Comparison of ENCODE assay signal across 29 cellular contexts in genomic region chr4:147964519-147964918, GRCh38.
"Had no signal": no experiment of that assay in that cellular context is flagged by ENCODE, and none has a peak within 500 bp of the region (broad histone marks: within the 10 kb centered on the region; RNA-seq: fewer than 3 reads in every experiment).

No MANE protein-coding gene starts in this region.

- H3K27ac Mint-ChIP-seq: activated CD4-positive, alpha-beta T cell treated with anti-CD3 and anti-CD28 coated beads for 36 hours; activated CD8-positive, alpha-beta memory T cell treated with anti-CD3 and anti-CD28 coated beads, Interleukin-2, amount 10 ng/mL, durations not matched to agents 7 days and 5 days; activated CD8-positive, alpha-beta T cell treated with anti-CD3 and anti-CD28 coated beads, Interleukin-2, amount 10 ng/mL, durations not matched to agents 7 days and 5 days; activated naive CD8-positive, alpha-beta T cell treated with anti-CD3 and anti-CD28 coated beads for 36 hours; brain; immature natural killer cell; stimulated activated memory B cell treated with anti-CD40 and anti-IgM and Interleukin-4, amounts not matched to agents 10 μg/mL and 1 μg/mL and 100 μg/mL, for 72 hours; stimulated activated naive CD8-positive, alpha-beta T cell treated with anti-CD3 and anti-CD28 coated beads, Interleukin-15, amount 100 ng/mL, for 72 hours; T-helper 2 cell treated with Interferon-gamma antibody and Interleukin-4, amounts not matched to agents 5 μg/mL and 100 μg/mL, for 36 hours had no signal

- H3K9me3 Mint-ChIP-seq: activated naive CD8-positive, alpha-beta T cell treated with anti-CD3 and anti-CD28 coated beads for 36 hours; brain; immature natural killer cell; naive thymus-derived CD8-positive, alpha-beta T cell; stimulated activated memory B cell treated with anti-CD40 and anti-IgM and Interleukin-4, amounts not matched to agents 10 μg/mL and 1 μg/mL and 100 μg/mL, for 72 hours; T-helper 2 cell treated with Interferon-gamma antibody and Interleukin-4, amounts not matched to agents 5 μg/mL and 100 μg/mL, for 36 hours had no signal

- H3K27me3 Mint-ChIP-seq: activated CD4-positive, alpha-beta T cell treated with anti-CD3 and anti-CD28 coated beads for 36 hours; activated CD8-positive, alpha-beta memory T cell treated with anti-CD3 and anti-CD28 coated beads, Interleukin-2, amount 10 ng/mL, durations not matched to agents 7 days and 5 days; activated naive CD8-positive, alpha-beta T cell treated with anti-CD3 and anti-CD28 coated beads for 36 hours; naive thymus-derived CD8-positive, alpha-beta T cell; stimulated activated memory B cell treated with anti-CD40 and anti-IgM and Interleukin-4, amounts not matched to agents 10 μg/mL and 1 μg/mL and 100 μg/mL, for 72 hours; stimulated activated naive CD8-positive, alpha-beta T cell treated with anti-CD3 and anti-CD28 coated beads, Interleukin-15, amount 100 ng/mL, for 72 hours had no signal

- H3K4me3 Mint-ChIP-seq: activated CD4-positive, alpha-beta T cell treated with anti-CD3 and anti-CD28 coated beads for 36 hours; activated CD8-positive, alpha-beta memory T cell treated with anti-CD3 and anti-CD28 coated beads, Interleukin-2, amount 10 ng/mL, durations not matched to agents 7 days and 5 days; activated CD8-positive, alpha-beta T cell treated with anti-CD3 and anti-CD28 coated beads, Interleukin-2, amount 10 ng/mL, durations not matched to agents 7 days and 5 days; activated naive CD8-positive, alpha-beta T cell treated with anti-CD3 and anti-CD28 coated beads for 36 hours; brain; immature natural killer cell; naive thymus-derived CD8-positive, alpha-beta T cell; stimulated activated memory B cell treated with anti-CD40 and anti-IgM and Interleukin-4, amounts not matched to agents 10 μg/mL and 1 μg/mL and 100 μg/mL, for 72 hours; stimulated activated naive CD8-positive, alpha-beta T cell treated with anti-CD3 and anti-CD28 coated beads, Interleukin-15, amount 100 ng/mL, for 72 hours; T-helper 2 cell treated with Interferon-gamma antibody and Interleukin-4, amounts not matched to agents 5 μg/mL and 100 μg/mL, for 36 hours had no signal

- H3K4me1 ChIP-seq: right lobe of liver, upper lobe of right lung had no signal

- H3K36me3 ChIP-seq: right lobe of liver had no signal

- H3K27ac ChIP-seq: adrenal gland, ascending aorta, epithelial cell of prostate, right lobe of liver, upper lobe of right lung had no signal

- H3K36me3 Mint-ChIP-seq: brain; stimulated activated memory B cell treated with anti-CD40 and anti-IgM and Interleukin-4, amounts not matched to agents 10 μg/mL and 1 μg/mL and 100 μg/mL, for 72 hours had no signal

- DNase-seq: activated CD4-positive, alpha-beta T cell treated with anti-CD3 and anti-CD28 coated beads for 36 hours; activated CD4-positive, CD25-positive, alpha-beta regulatory T cell; activated CD8-positive, alpha-beta memory T cell treated with anti-CD3 and anti-CD28 coated beads, Interleukin-2, amount 10 ng/mL, durations not matched to agents 7 days and 5 days; activated CD8-positive, alpha-beta T cell treated with anti-CD3 and anti-CD28 coated beads, Interleukin-2, amount 10 ng/mL, durations not matched to agents 7 days and 5 days; activated effector memory CD4-positive, alpha-beta T cell treated with Interleukin-2 at 50 U/mL for 16 hours; activated naive CD4-positive, alpha-beta T cell treated with Interleukin-2 at 50 U/mL for 16 hours; activated naive CD8-positive, alpha-beta T cell treated with anti-CD3 and anti-CD28 coated beads for 36 hours; adrenal gland; dermis blood vessel endothelial cell; effector CD4-positive, alpha-beta T cell; esophagus squamous epithelium; head of caudate nucleus; hypothalamus; immature natural killer cell; kidney; naive thymus-derived CD8-positive, alpha-beta T cell; right lobe of liver; stimulated activated CD4-positive, alpha-beta T cell treated with anti-CD3 and anti-CD28 coated beads, Interleukin-4, amount 100 ng/mL, for 4 hours; stimulated activated CD8-positive, alpha-beta memory T cell treated with anti-CD3 and anti-CD28 coated beads, Interleukin-4, amount 100 ng/mL, for 48 hours; stimulated activated naive CD8-positive, alpha-beta T cell treated with anti-CD3 and anti-CD28 coated beads, Interleukin-15, amount 100 ng/mL, for 72 hours; substantia nigra; T-helper 1 cell; upper lobe of right lung had no signal

- H3K4me1 Mint-ChIP-seq: activated CD4-positive, alpha-beta T cell treated with anti-CD3 and anti-CD28 coated beads for 36 hours; activated CD8-positive, alpha-beta memory T cell treated with anti-CD3 and anti-CD28 coated beads, Interleukin-2, amount 10 ng/mL, durations not matched to agents 7 days and 5 days; activated naive CD8-positive, alpha-beta T cell treated with anti-CD3 and anti-CD28 coated beads for 36 hours; stimulated activated memory B cell treated with anti-CD40 and anti-IgM and Interleukin-4, amounts not matched to agents 10 μg/mL and 1 μg/mL and 100 μg/mL, for 72 hours; stimulated activated naive CD8-positive, alpha-beta T cell treated with anti-CD3 and anti-CD28 coated beads, Interleukin-15, amount 100 ng/mL, for 72 hours had no signal

- H3K4me3 ChIP-seq: adrenal gland, ascending aorta, esophagus squamous epithelium, gastroesophageal sphincter, right lobe of liver, upper lobe of right lung had no signal

- H3K27me3 ChIP-seq: adrenal gland, ascending aorta, esophagus squamous epithelium, gastroesophageal sphincter, right lobe of liver, upper lobe of right lung had no signal

- H3K9me3 ChIP-seq: adrenal gland, ascending aorta, esophagus squamous epithelium, gastroesophageal sphincter, right lobe of liver, upper lobe of right lung had no signal
